ENCODE assay signal across 8 cellular contexts in the genomic region with DNA sequence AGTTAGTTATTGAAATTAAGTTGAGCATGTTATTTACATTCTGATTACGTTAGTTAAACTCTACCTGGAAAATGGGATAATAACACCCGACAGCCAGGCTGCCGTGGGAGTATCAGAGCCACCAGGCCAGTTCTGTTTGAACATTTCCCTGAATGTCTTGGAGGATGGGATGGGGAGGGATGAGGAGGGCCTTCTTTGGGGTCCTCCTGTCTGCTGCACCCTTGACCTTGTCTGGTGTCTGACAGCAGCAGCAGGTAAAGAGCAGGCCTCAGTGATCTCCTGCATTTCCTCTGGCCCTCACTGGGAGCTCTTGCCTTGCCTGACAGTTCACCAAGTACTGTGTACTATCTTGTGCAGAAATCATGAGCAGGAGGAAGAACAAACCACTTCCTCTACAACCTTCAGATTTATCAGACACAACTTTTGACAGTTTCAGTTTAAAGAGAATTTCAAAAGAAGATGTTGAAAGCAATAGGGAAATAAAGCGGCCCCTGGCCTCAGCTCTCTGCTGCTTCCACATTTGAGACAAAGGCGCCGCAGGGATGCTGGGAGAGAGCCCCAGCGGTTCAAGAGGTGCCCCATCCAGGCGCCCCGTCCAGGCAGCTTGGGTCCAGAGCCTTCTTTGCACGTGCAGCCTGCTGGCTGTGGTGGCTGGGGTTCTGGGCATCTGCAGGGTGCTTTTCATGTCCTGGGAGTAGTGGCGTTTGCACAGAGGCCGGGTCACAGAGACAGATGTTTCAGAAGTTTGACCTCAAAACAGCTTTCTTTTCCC. TPM values are rescaled to one million over a fixed set of nuclear protein-coding genes. Genes with fewer than 3 reads are reported as not detected.
DNase-seq lines count a peak whose midpoint lies in the region; ATAC-seq and TF ChIP-seq lines count a peak whose summit lies in the region.

No MANE protein-coding gene starts in this region.

- H2AFZ ChIP-seq in KMS-11 (ENCODE audit: low read depth): no peak overlapping the region

- H3K4me3 ChIP-seq in GM12865 (ENCODE audit: low read depth, low read length): peak overlapping the region; percentile 8; the same call in 1 of the 2 replicates
- no peak overlapping the region for H3K4me3 ChIP-seq in KMS-11 (IDR thresholded peaks at IDR 0.05; ENCODE audit: insufficient read depth, low read depth, low read length)
- peak overlapping the region; percentile 52 for H3K4me3 ChIP-seq in naive thymus-derived CD4-positive, alpha-beta T cell (ENCODE audit: low read length)

- POLR2A ChIA-PET in naive thymus-derived CD4-positive, alpha-beta T cell (lab: Charles Lee): interaction anchor here (0.6 to 2.1 kb wide), 9 partner anchors 13 to 889 kb away, joined by 3 to 9 read pairs (median 3); no protein-coding TSS in a partner anchor

- H3K27ac ChIP-seq in KMS-11: peak overlapping the region; percentile 37
- peak overlapping the region; percentile 63 for H3K27ac ChIP-seq in naive thymus-derived CD4-positive, alpha-beta T cell (ENCODE audit: low read depth, low read length)

- peak overlapping the region; percentile 95 for H3K27ac Mint-ChIP-seq in activated naive CD4-positive, alpha-beta T cell treated with anti-CD3 and anti-CD28 coated beads, Interleukin-2, amount 10 ng/mL, durations not matched to agents 7 days and 5 days
- H3K27ac Mint-ChIP-seq in naive thymus-derived CD4-positive, alpha-beta T cell: peak overlapping the region; percentile 83 to 97 (median 91)

- H3K4me3 Mint-ChIP-seq in activated naive CD4-positive, alpha-beta T cell treated with anti-CD3 and anti-CD28 coated beads, Interleukin-2, amount 10 ng/mL, durations not matched to agents 7 days and 5 days: peak overlapping the region; percentile 65
- H3K4me3 Mint-ChIP-seq in naive thymus-derived CD4-positive, alpha-beta T cell: peak overlapping the region; percentile 52 to 85 (median 78)

- peaks cover 55% of the 10 kb centered on the region for H4K20me1 ChIP-seq in KMS-11 (ENCODE audit: insufficient read depth)

- peaks cover 11% of the 10 kb centered on the region for H3K36me3 Mint-ChIP-seq in activated naive CD4-positive, alpha-beta T cell treated with anti-CD3 and anti-CD28 coated beads, Interleukin-2, amount 10 ng/mL, durations not matched to agents 7 days and 5 days
- peaks cover 0 to 19% (median 3%) of the 10 kb centered on the region in 5 donors for H3K36me3 Mint-ChIP-seq in naive thymus-derived CD4-positive, alpha-beta T cell

- H3K27me3 Mint-ChIP-seq in activated naive CD4-positive, alpha-beta T cell treated with anti-CD3 and anti-CD28 coated beads, Interleukin-2, amount 10 ng/mL, durations not matched to agents 7 days and 5 days: no peaks in the 10 kb centered on the region
- H3K27me3 Mint-ChIP-seq in naive thymus-derived CD4-positive, alpha-beta T cell: no peaks in the 10 kb centered on the region

- no peak overlapping the region; the same call in 1 of the 2 replicates for H3K9ac ChIP-seq in KMS-11

- ATAC-seq in GM21528 (IDR thresholded peaks at IDR 0.05; ENCODE audit: low FRiP score, unreplicated experiment): peak; percentile 78
- peak; percentile 92 for ATAC-seq in naive thymus-derived CD4-positive, alpha-beta T cell

- intact Hi-C loops in naive thymus-derived CD4-positive, alpha-beta T cell (cut with micrococcal nuclease): loop anchor here (1.0 to 5.0 kb wide), 7 partner anchors 18 to 252 kb away; no protein-coding TSS in a partner anchor

- DNase-seq in GM12865 (ENCODE audit: low read depth) (peak; percentile 79), SW480 (ENCODE audit: low spot score) (no peak), SK-N-DZ (ENCODE audit: low spot score) (no peak), epidermal melanocyte (ENCODE audit: insufficient read length, low spot score) (no peak)
- peak; percentile 70 for DNase-seq in activated naive CD4-positive, alpha-beta T cell treated with anti-CD3 and anti-CD28 coated beads, Interleukin-2, amount 10 ng/mL, durations not matched to agents 7 days and 5 days
- peak in 7 of 9 donors; percentile 45 to 79 (median 74) for DNase-seq in naive thymus-derived CD4-positive, alpha-beta T cell

- H3K27me3 ChIP-seq in KMS-11 (ENCODE audit: insufficient read depth, low read depth): no peaks in the 10 kb centered on the region
- no peaks in the 10 kb centered on the region for H3K27me3 ChIP-seq in naive thymus-derived CD4-positive, alpha-beta T cell (ENCODE audit: control insufficient read depth in 2 of 2, insufficient read depth in 2 of 2, low read length in 2 of 2)

- peak overlapping the region; percentile 65 for H3K4me2 ChIP-seq in KMS-11

- no peaks in the 10 kb centered on the region for H3K9me3 Mint-ChIP-seq in activated naive CD4-positive, alpha-beta T cell treated with anti-CD3 and anti-CD28 coated beads, Interleukin-2, amount 10 ng/mL, durations not matched to agents 7 days and 5 days
- no peaks in the 10 kb centered on the region for H3K9me3 Mint-ChIP-seq in naive thymus-derived CD4-positive, alpha-beta T cell

- CTCF ChIA-PET in activated naive CD4-positive, alpha-beta T cell treated with anti-CD3 and anti-CD28 coated beads, Interleukin-2, amount 10 ng/mL, durations not matched to agents 7 days and 5 days (lab: Charles Lee): interaction anchor here (0.8 to 1.4 kb wide), 2 partner anchors 14 to 18 kb away, joined by 3 read pairs; no protein-coding TSS in a partner anchor
- CTCF ChIA-PET in naive thymus-derived CD4-positive, alpha-beta T cell (lab: Charles Lee): interaction anchor here (1.0 to 1.2 kb wide), 5 partner anchors 9 to 104 kb away, joined by 3 to 6 read pairs (median 4); no protein-coding TSS in a partner anchor

- TF ChIP-seq CTCF in GM12865 (IDR thresholded peaks at IDR 0.05; ENCODE audit: insufficient read depth, low read depth, low read length, missing control alignments) (no peak), KMS-11 (conservative IDR thresholded peaks at IDR 0.05; ENCODE audit: low read depth, low read length) (no peak)

- H3K9me3 ChIP-seq in naive thymus-derived CD4-positive, alpha-beta T cell (ENCODE audit: control insufficient read depth in 2 of 3, low read length in 3 of 3): no peaks in the 10 kb centered on the region

- H3K36me3 ChIP-seq in KMS-11 (ENCODE audit: insufficient read depth): no peaks in the 10 kb centered on the region
- peaks cover 0 to 5% (median 0%) of the 10 kb centered on the region in 3 experiments for H3K36me3 ChIP-seq in naive thymus-derived CD4-positive, alpha-beta T cell (ENCODE audit: control insufficient read depth in 2 of 3, insufficient read depth in 3 of 3, low read length in 3 of 3)

- peaks cover 95% of the 10 kb centered on the region for H3K79me2 ChIP-seq in KMS-11 (ENCODE audit: insufficient read depth, low read depth)

- peaks cover 63% of the 10 kb centered on the region for H3K4me1 ChIP-seq in KMS-11 (ENCODE audit: low read depth, poor library complexity, severe bottlenecking)
- H3K4me1 ChIP-seq in naive thymus-derived CD4-positive, alpha-beta T cell (ENCODE audit: control insufficient read depth in 2 of 2, insufficient read depth in 2 of 2, low read length in 2 of 2): peaks cover 37 to 46% of the 10 kb centered on the region in 2 donors

- peaks cover 64% of the 10 kb centered on the region for H3K4me1 Mint-ChIP-seq in activated naive CD4-positive, alpha-beta T cell treated with anti-CD3 and anti-CD28 coated beads, Interleukin-2, amount 10 ng/mL, durations not matched to agents 7 days and 5 days
- peaks cover 58 to 91% (median 78%) of the 10 kb centered on the region in 7 donors for H3K4me1 Mint-ChIP-seq in naive thymus-derived CD4-positive, alpha-beta T cell

RNA-seq across cellular contexts. Expression of a gene that starts 25.3 kb away (rescaled TPM):
- 10 to 100 TPM; 28.9 to 75.4 (median 38.2) TPM for total RNA-seq in naive thymus-derived CD4-positive, alpha-beta T cell
- under 1 TPM; 0.66 to 0.92 TPM for polyA plus RNA-seq in naive thymus-derived CD4-positive, alpha-beta T cell
- 7.1 and 11.8 TPM in 2 replicates for polyA plus RNA-seq in SK-N-DZ (2014; cell fraction: cytosol; rRNA removed)
- 4.8 and 16.4 TPM in 2 replicates for polyA plus RNA-seq in SK-N-DZ (2014; cell fraction: nucleus; rRNA removed)

Comparison
In these comparisons a context has a peak if more than half of its experiments do, and no peak if none do; other contexts are left out.
1. DNase-seq: peak in GM12865 (single experiment), activated naive CD4-positive, alpha-beta T cell treated with anti-CD3 and anti-CD28 coated beads, Interleukin-2, amount 10 ng/mL, durations not matched to agents 7 days and 5 days (single experiment) and naive thymus-derived CD4-positive, alpha-beta T cell (7 of 9); none in SW480 (single experiment), SK-N-DZ (single experiment) and epidermal melanocyte (single experiment).